In genomic region chr16:82859638-82860037, GRCh38 we compare ENCODE assay signal across 1 cellular context.
TF ChIP-seq lines count a peak whose summit lies in the region.

No MANE protein-coding gene starts in this region.

TF ChIP-seq in Ishikawa, 13 proteins besides CTCF, POLR2A, EP300 and RAD21 (continued from another document):
- peak; percentile 67 for TF ChIP-seq REST (IDR thresholded peaks at IDR 0.05; ENCODE audit: low read depth)
- TF ChIP-seq MAX (IDR thresholded peaks at IDR 0.05), result no peak
- no peak for TF ChIP-seq EGR1 (IDR thresholded peaks at IDR 0.05)
- TF ChIP-seq YY1 (IDR thresholded peaks at IDR 0.05; ENCODE audit: low read depth), result no peak
- TF ChIP-seq ZBTB7A (IDR thresholded peaks at IDR 0.05; ENCODE audit: low read depth), result no peak
- no peak for TF ChIP-seq FOXM1 (IDR thresholded peaks at IDR 0.05; ENCODE audit: borderline replicate concordance, low read depth)
- no peak for TF ChIP-seq TEAD4 (IDR thresholded peaks at IDR 0.05)
